8 cellular contexts compared by ENCODE assay signal in the genomic region with DNA sequence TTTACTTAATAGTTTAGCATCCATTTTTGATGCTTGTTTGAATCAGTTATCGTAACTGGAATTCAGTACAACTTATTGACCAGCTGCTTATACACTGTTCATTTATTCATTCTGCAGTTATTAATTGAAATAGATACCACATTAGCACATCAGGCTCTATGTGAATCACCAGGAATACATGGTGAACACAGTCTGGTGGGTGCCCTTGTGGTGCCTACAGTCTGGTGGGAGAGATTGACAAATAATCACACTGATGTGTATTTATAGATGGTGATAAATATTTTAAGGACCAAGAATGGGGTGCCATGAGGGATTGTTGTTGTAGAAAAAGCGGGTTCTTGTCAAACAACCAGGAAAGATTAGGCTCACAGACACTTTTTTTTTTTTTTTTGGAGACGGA.
"Had no signal": no experiment of that assay in that cellular context is flagged by ENCODE, and none has a peak within 500 bp of the region (broad histone marks: within the 10 kb centered on the region; RNA-seq: fewer than 3 reads in every experiment).

No MANE protein-coding gene starts in this region.

- DNase-seq: IMR-90, KBM-7, KG1 had no signal

- H3K27ac Mint-ChIP-seq: IgD-negative memory B cell had no signal

- H3K4me1 Mint-ChIP-seq: IgD-negative memory B cell had no signal

- H3K4me2 ChIP-seq: KMS-11 had no signal

- H3K4me3 Mint-ChIP-seq: IgD-negative memory B cell had no signal

- H3K9ac ChIP-seq: KMS-11 had no signal

- ATAC-seq: HepG2, K562 had no signal

- H3K27ac ChIP-seq: HL-60, KMS-11 had no signal

- H3K4me3 ChIP-seq: K562 had no signal
